In the genomic region with DNA sequence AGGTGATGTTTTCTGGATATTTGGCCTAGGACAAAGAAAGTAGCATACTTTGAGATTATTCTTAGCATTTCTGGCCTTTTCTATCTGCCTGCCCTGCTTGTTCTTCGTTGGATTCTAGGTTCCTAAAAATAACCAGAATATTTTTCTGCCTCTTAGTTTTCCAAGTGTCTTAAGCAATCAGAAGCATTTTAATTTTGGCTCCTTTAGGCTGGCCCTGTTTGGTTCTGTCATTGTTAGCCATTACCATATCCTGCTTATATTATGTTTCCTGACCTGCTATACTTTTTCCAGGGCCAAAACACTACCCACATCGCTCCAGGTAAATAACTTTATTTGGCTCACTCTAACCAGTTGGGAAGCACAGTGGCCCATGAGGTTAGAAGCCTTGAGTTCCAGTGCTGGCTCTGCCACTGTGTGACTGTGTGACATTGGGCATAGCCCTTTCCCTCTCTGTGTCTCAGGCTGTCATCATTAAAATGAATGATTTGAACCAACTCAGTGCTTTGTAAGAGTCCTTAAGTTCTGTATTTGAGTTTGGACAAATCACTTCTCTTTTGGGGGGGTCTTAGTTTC, we compare ENCODE assay signal across 1 cellular context.
TF ChIP-seq lines count a peak whose summit lies in the region.

No MANE protein-coding gene starts in this region.

TF ChIP-seq in GM12878, 131 proteins besides CTCF, POLR2A, EP300 and RAD21 (continued from another document):
- TF ChIP-seq ZNF217 (IDR thresholded peaks at IDR 0.05) = no peak
- TF ChIP-seq ATF7 (IDR thresholded peaks at IDR 0.05; ENCODE audit: low read depth) = no peak
- TF ChIP-seq SMARCA5 (IDR thresholded peaks at IDR 0.05) = no peak
- no peak for TF ChIP-seq ATF2 (IDR thresholded peaks at IDR 0.05; ENCODE audit: low read length)
TF ChIP-seq in GM12878: peak in this region for 0.
